10 cellular contexts compared by ENCODE assay signal in the genomic region with DNA sequence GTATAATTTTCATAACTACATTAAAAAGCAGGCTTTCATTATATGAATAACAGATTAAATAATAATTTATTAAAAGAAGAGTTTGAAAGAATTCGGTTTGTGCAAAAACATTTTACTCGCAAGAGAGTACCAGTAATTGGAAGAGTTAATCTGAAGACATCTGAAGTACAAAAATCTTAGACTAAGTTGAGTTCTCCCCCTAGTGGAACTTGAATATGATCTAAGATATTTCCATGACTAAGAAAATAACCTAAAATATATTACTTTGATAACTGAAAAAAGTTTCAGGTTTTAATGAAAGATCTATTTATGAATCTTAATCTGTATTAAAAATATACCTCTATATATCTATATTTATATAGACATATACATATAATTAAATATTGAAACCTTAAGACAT.
DNase-seq lines count a peak whose midpoint lies in the region; ATAC-seq, FAIRE-seq and TF ChIP-seq lines count a peak whose summit lies in the region.
"Had no signal": no experiment of that assay in that cellular context is flagged by ENCODE, and none has a peak within 500 bp of the region (broad histone marks: within the 10 kb centered on the region; RNA-seq: fewer than 3 reads in every experiment).

No MANE protein-coding gene starts in this region.

- no peak overlapping the region for H2AFZ ChIP-seq in IMR-90 (replicated peaks; ENCODE audit: low read length, poor library complexity)
- no peak overlapping the region for H2AFZ ChIP-seq in astrocyte (ENCODE audit: low read depth, low read length)

- H3K18ac ChIP-seq in IMR-90 (ENCODE audit: low read depth, low read length), result no peak overlapping the region

- H3K4me1 Mint-ChIP-seq in astrocyte (ENCODE audit: low read depth, unreplicated experiment) (no peaks in the 10 kb centered on the region), nephron (no peaks in the 10 kb centered on the region), WTC11 (no peaks in the 10 kb centered on the region)
- H3K4me1 Mint-ChIP-seq in activated T-helper 2 cell treated with anti-CD3 and anti-CD28 coated beads, Interferon-gamma antibody, Interleukin-2, Interleukin-4, amounts not matched to agents 10 μg/mL and 5 μg/mL and 100 μg/mL, durations not matched to agents 14 hours and 24 hours and 36 hours (ENCODE audit: low read depth), result peaks cover 35% of the 10 kb centered on the region

- no peak overlapping the region for H3K4me3 ChIP-seq in IMR-90 (ENCODE audit: insufficient read depth, low read depth, low read length)
- no peak overlapping the region for H3K4me3 ChIP-seq in astrocyte (ENCODE audit: insufficient read depth, low read depth, low read length)
- H3K4me3 ChIP-seq: BLaER1, SJSA1 had no signal

- peak; percentile 52 for TF ChIP-seq CTCF in IMR-90 (conservative IDR thresholded peaks at IDR 0.05; ENCODE audit: low read depth, low read length)
- TF ChIP-seq CTCF in astrocyte (IDR thresholded peaks at IDR 0.05; ENCODE audit: insufficient read depth, low read depth, low read length), result peak; percentile 33
- peak in 2 of 3 experiments; percentile 19 to 51 for TF ChIP-seq CTCF in nephron (IDR thresholded peaks at IDR 0.05; ENCODE audit: unreplicated experiment in 3 of 3)
- no peak for TF ChIP-seq CTCF in WTC11 (IDR thresholded peaks at IDR 0.05)

- POLR2A ChIA-PET in IMR-90 (lab: Charles Lee; ENCODE audit: unreplicated experiment) (no interaction called here), WTC11 (lab: Charles Lee) (interaction anchor here (0.6 kb wide), 1 partner anchor 13 kb away, joined by 3 read pairs; no protein-coding TSS in a partner anchor)

- BruUV-seq in IMR-90 (replicated peaks; lab: Mats Ljungman, UMichigan), result no TSS peak

- no peaks in the 10 kb centered on the region; a peak in 2 of 4 replicates for H3K79me1 ChIP-seq in IMR-90 (ENCODE audit: low read depth in 1 of 2, low read length in 2 of 2)

- H4K20me1 ChIP-seq in IMR-90 (ENCODE audit: insufficient read depth, low read length), result no peaks in the 10 kb centered on the region
- peaks cover 4% of the 10 kb centered on the region for H4K20me1 ChIP-seq in astrocyte (ENCODE audit: insufficient read depth, low read length)
- H4K20me1 ChIP-seq: BLaER1 had no signal

- H3K9me1 ChIP-seq in IMR-90 (ENCODE audit: insufficient read depth, low read length), result no peaks in the 10 kb centered on the region

- no peak overlapping the region for H2BK120ac ChIP-seq in IMR-90 (ENCODE audit: low read depth, low read length)

- no peak overlapping the region for H3K4me3 Mint-ChIP-seq in astrocyte (ENCODE audit: unreplicated experiment)
- H3K4me3 Mint-ChIP-seq in nephron, result no peak overlapping the region
- no peak overlapping the region for H3K4me3 Mint-ChIP-seq in activated T-helper 2 cell treated with anti-CD3 and anti-CD28 coated beads, Interferon-gamma antibody, Interleukin-2, Interleukin-4, amounts not matched to agents 10 μg/mL and 5 μg/mL and 100 μg/mL, durations not matched to agents 14 hours and 24 hours and 36 hours (ENCODE audit: low read depth)
- no peak overlapping the region for H3K4me3 Mint-ChIP-seq in WTC11

- FAIRE-seq in astrocyte (lab: Jason Lieb, UNC), result no peak

- H3K27ac Mint-ChIP-seq in astrocyte (ENCODE audit: unreplicated experiment) (no peak overlapping the region), nephron (no peak overlapping the region), WTC11 (no peak overlapping the region)
- H3K27ac Mint-ChIP-seq in activated T-helper 2 cell treated with anti-CD3 and anti-CD28 coated beads, Interferon-gamma antibody, Interleukin-2, Interleukin-4, amounts not matched to agents 10 μg/mL and 5 μg/mL and 100 μg/mL, durations not matched to agents 14 hours and 24 hours and 36 hours, result no peak overlapping the region

- dilution Hi-C loops in IMR-90 (cut with HindIII; ENCODE audit: low sequenced_read_pairs, unreplicated experiment), result no loop called here

- CTCF ChIA-PET in IMR-90 (lab: Yijun Ruan, JAX) (no interaction called here), WTC11 (lab: Charles Lee) (interaction anchor here (0.6 kb wide), 1 partner anchor 150 kb away, joined by 3 read pairs; no protein-coding TSS in a partner anchor)

- no peak overlapping the region for H4K91ac ChIP-seq in IMR-90 (ENCODE audit: insufficient read depth, low read depth, low read length)

- H2AK5ac ChIP-seq in IMR-90 (ENCODE audit: low read depth, low read length), result no peak overlapping the region

- no peak for TF ChIP-seq POLR2A in IMR-90 (IDR thresholded peaks at IDR 0.05; ENCODE audit: low read depth, low read length)

- no peak overlapping the region for H2AK9ac ChIP-seq in IMR-90 (replicated peaks; ENCODE audit: low read depth, low read length, poor library complexity)

- no peak overlapping the region for H4K8ac ChIP-seq in IMR-90 (ENCODE audit: low read depth in 2 of 2, low read length in 2 of 2)

- no peaks in the 10 kb centered on the region for H3K9me3 ChIP-seq in IMR-90 (ENCODE audit: control insufficient read depth, insufficient read depth, low read length)
- no peaks in the 10 kb centered on the region for H3K9me3 ChIP-seq in astrocyte (ENCODE audit: insufficient read depth, low read depth, low read length)
- H3K9me3 ChIP-seq: BLaER1, SJSA1 had no signal

- in situ Hi-C loops in IMR-90 (cut with MboI; ENCODE audit: low sequenced_read_pairs), result no loop called here

- H3K14ac ChIP-seq in IMR-90 (replicated peaks; ENCODE audit: low read depth, low read length), result no peak overlapping the region

- intact Hi-C loops in IMR-90 (cut with micrococcal nuclease), result loop anchor here (2.0 to 10.0 kb wide), 2 partner anchors 288 to 604 kb away; no protein-coding TSS in a partner anchor
- intact Hi-C loops in activated T-helper 2 cell treated with anti-CD3 and anti-CD28 coated beads, Interferon-gamma antibody, Interleukin-2, Interleukin-4, amounts not matched to agents 10 μg/mL and 5 μg/mL and 100 μg/mL, durations not matched to agents 14 hours and 24 hours and 36 hours (cut with micrococcal nuclease), result no loop called here

- DNase-seq in DMS53 (lab: John Stamatoyannopoulos, UW) (peak; percentile 52), DMS53 treated with DMSO at 0.1 percent for 48 hours (lab: John Stamatoyannopoulos, UW; ENCODE audit: unreplicated experiment) (no peak), IMR-90 (peak; percentile 51), astrocyte (ENCODE audit: low read depth) (peak; percentile 13), WTC11 (ENCODE audit: low spot score) (no peak)
- DNase-seq in activated T-helper 2 cell treated with anti-CD3 and anti-CD28 coated beads, Interferon-gamma antibody, Interleukin-2, Interleukin-4, amounts not matched to agents 10 μg/mL and 5 μg/mL and 100 μg/mL, durations not matched to agents 14 hours and 24 hours and 36 hours (ENCODE audit: low spot score), result no peak

- no peaks in the 10 kb centered on the region for H3K27me3 Mint-ChIP-seq in astrocyte (ENCODE audit: low read depth, unreplicated experiment)
- H3K27me3 Mint-ChIP-seq in nephron (ENCODE audit: low read depth), result no peaks in the 10 kb centered on the region
- H3K27me3 Mint-ChIP-seq in activated T-helper 2 cell treated with anti-CD3 and anti-CD28 coated beads, Interferon-gamma antibody, Interleukin-2, Interleukin-4, amounts not matched to agents 10 μg/mL and 5 μg/mL and 100 μg/mL, durations not matched to agents 14 hours and 24 hours and 36 hours (ENCODE audit: low read depth), result no peaks in the 10 kb centered on the region
- no peaks in the 10 kb centered on the region for H3K27me3 Mint-ChIP-seq in WTC11 (ENCODE audit: low read depth)

- no peak overlapping the region for H2BK20ac ChIP-seq in IMR-90 (ENCODE audit: low read depth, low read length)

- H3K9ac ChIP-seq in IMR-90 (ENCODE audit: low read depth, low read length) (no peak overlapping the region), astrocyte (ENCODE audit: low read length) (no peak overlapping the region)
- H3K9ac ChIP-seq: BLaER1 had no signal

- H3K56ac ChIP-seq in IMR-90 (ENCODE audit: extremely low read depth, insufficient read depth, low read length), result no peak overlapping the region

- H3K4me1 ChIP-seq in IMR-90 (ENCODE audit: control insufficient read depth, insufficient read depth, low read length) (no peaks in the 10 kb centered on the region), astrocyte (ENCODE audit: insufficient read depth, low read length) (no peaks in the 10 kb centered on the region)
- H3K4me1 ChIP-seq: BLaER1, SJSA1 had no signal

- H3K36me3 ChIP-seq in IMR-90 (ENCODE audit: control insufficient read depth, insufficient read depth, low read length), result peaks cover 4% of the 10 kb centered on the region; the same call in 1 of the 2 replicates
- H3K36me3 ChIP-seq in astrocyte (ENCODE audit: insufficient read depth, low read length), result no peaks in the 10 kb centered on the region
- H3K36me3 ChIP-seq: BLaER1, SJSA1 had no signal

- no peak overlapping the region for H2BK5ac ChIP-seq in IMR-90 (ENCODE audit: low read depth, low read length, poor library complexity, severe bottlenecking)

- no peaks in the 10 kb centered on the region for H3K79me2 ChIP-seq in astrocyte (ENCODE audit: insufficient read depth, low read length)

- no CpG with 5 or more reads among the region's 2 CpGs for WGBS in IMR-90 (ENCODE audit: extremely low coverage in 2 of 2, insufficient read length in 1 of 2), 2 experiments

- H3K27me3 ChIP-seq in IMR-90 (ENCODE audit: control insufficient read depth, insufficient read depth, low read length), result no peaks in the 10 kb centered on the region
- no peaks in the 10 kb centered on the region for H3K27me3 ChIP-seq in astrocyte (ENCODE audit: insufficient read depth, low read length)
- H3K27me3 ChIP-seq: BLaER1, SJSA1 had no signal

- no peak overlapping the region for H3K23ac ChIP-seq in IMR-90 (ENCODE audit: low read depth, low read length)

- no peak overlapping the region for H3K4ac ChIP-seq in IMR-90 (ENCODE audit: low read depth, low read length)

- no peak overlapping the region for H3K4me2 ChIP-seq in IMR-90 (ENCODE audit: low read depth, low read length)
- no peak overlapping the region for H3K4me2 ChIP-seq in astrocyte (ENCODE audit: low read length)
- H3K4me2 ChIP-seq: BLaER1 had no signal

- peak; percentile 57 for TF ChIP-seq RAD21 in IMR-90 (IDR thresholded peaks at IDR 0.05; ENCODE audit: low read length)

- ATAC-seq in IMR-90 (ENCODE audit: low read depth) (peak; percentile 60; the same call in 1 of the 2 replicates), HG03108 (IDR thresholded peaks at IDR 0.05; ENCODE audit: unreplicated experiment) (no peak), WTC11 (no peak)

- no peak overlapping the region for H3K27ac ChIP-seq in IMR-90 (ENCODE audit: insufficient read depth, low read length)
- no peak overlapping the region for H3K27ac ChIP-seq in astrocyte (ENCODE audit: low read depth, low read length)
- H3K27ac ChIP-seq: BLaER1, SJSA1 had no signal

- H3K36me3 Mint-ChIP-seq in astrocyte (ENCODE audit: low read depth, unreplicated experiment), result peaks cover 2% of the 10 kb centered on the region
- H3K36me3 Mint-ChIP-seq in nephron (ENCODE audit: low read depth), result peaks cover 13% of the 10 kb centered on the region
- H3K36me3 Mint-ChIP-seq in activated T-helper 2 cell treated with anti-CD3 and anti-CD28 coated beads, Interferon-gamma antibody, Interleukin-2, Interleukin-4, amounts not matched to agents 10 μg/mL and 5 μg/mL and 100 μg/mL, durations not matched to agents 14 hours and 24 hours and 36 hours (ENCODE audit: low read depth), result peaks cover 4% of the 10 kb centered on the region
- H3K36me3 Mint-ChIP-seq in WTC11, result peaks cover 5% of the 10 kb centered on the region; the same call in 1 of the 2 replicates

- H4K5ac ChIP-seq in IMR-90 (ENCODE audit: low read depth, low read length), result no peak overlapping the region

- H2BK15ac ChIP-seq in IMR-90 (ENCODE audit: low read depth, low read length), result no peak overlapping the region

- H3K9me3 Mint-ChIP-seq in astrocyte (ENCODE audit: unreplicated experiment) (no peaks in the 10 kb centered on the region), nephron (peaks cover 3% of the 10 kb centered on the region), WTC11 (peaks cover 9% of the 10 kb centered on the region)
- H3K9me3 Mint-ChIP-seq in activated T-helper 2 cell treated with anti-CD3 and anti-CD28 coated beads, Interferon-gamma antibody, Interleukin-2, Interleukin-4, amounts not matched to agents 10 μg/mL and 5 μg/mL and 100 μg/mL, durations not matched to agents 14 hours and 24 hours and 36 hours, result peaks cover 4% of the 10 kb centered on the region

Comparison
In these comparisons a context has a peak if more than half of its experiments do, and no peak if none do; other contexts are left out.
1. DNase-seq: peak in DMS53 (single experiment), IMR-90 (single experiment) and astrocyte (single experiment); none in DMS53 treated with DMSO at 0.1 percent for 48 hours (single experiment), activated T-helper 2 cell treated with anti-CD3 and anti-CD28 coated beads, Interferon-gamma antibody, Interleukin-2, Interleukin-4, amounts not matched to agents 10 μg/mL and 5 μg/mL and 100 μg/mL, durations not matched to agents 14 hours and 24 hours and 36 hours (single experiment) and WTC11 (single experiment).